In the genomic region with DNA sequence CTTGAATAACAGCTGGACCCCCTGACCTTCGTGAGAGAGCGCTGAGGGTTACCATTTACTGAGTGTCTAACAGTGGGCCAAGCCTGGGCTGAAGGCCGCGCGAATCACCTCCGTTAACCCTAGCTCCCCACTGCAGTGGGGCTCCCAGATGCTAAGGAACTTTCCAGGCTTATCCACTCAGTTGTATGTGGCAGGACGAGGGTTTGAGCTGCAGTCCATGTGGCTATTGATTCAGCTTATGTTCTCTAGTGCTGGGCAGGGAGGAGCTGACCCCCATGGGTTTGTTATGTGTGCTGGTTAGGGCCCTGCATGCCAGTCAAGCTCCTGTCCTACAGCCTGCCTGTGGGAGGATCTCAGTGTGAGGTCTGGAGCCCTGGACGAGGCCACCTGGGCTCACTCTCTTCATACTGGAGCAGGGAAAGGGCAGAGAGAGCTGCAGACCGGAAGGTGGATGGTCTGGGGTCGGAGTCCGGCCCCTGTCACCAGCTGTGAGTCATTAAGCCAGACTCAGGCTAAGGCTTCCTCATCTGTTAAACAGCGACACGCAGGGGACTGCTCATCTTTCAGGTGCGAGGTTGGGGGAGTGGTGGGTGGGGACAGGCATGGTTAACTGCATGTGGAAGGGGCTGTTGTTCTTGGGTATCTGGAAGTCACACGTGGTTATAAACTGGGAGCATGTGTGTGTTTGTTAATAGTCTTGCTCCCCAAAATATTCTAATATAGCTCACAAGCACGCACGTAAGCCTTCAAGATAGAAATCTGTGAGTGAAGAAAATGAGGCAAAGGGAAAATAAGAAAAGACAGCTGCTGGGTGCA, we compare ENCODE assay signal across 1 cellular context.
TF ChIP-seq lines count a peak whose summit lies in the region.

No MANE protein-coding gene starts in this region.

TF ChIP-seq in HepG2, 621 proteins besides CTCF, POLR2A, EP300 and RAD21 (continued from another document and continues in another):
- peak; percentile 62 for TF ChIP-seq TEAD3 (CRISPR knock-in tag; optimal IDR thresholded peaks at IDR 0.05; ENCODE audit: borderline replicate concordance)
- TF ChIP-seq TCF7L2 (IDR thresholded peaks at IDR 0.05; ENCODE audit: low read depth, low read length) = no peak
- TF ChIP-seq, protein P1, sequence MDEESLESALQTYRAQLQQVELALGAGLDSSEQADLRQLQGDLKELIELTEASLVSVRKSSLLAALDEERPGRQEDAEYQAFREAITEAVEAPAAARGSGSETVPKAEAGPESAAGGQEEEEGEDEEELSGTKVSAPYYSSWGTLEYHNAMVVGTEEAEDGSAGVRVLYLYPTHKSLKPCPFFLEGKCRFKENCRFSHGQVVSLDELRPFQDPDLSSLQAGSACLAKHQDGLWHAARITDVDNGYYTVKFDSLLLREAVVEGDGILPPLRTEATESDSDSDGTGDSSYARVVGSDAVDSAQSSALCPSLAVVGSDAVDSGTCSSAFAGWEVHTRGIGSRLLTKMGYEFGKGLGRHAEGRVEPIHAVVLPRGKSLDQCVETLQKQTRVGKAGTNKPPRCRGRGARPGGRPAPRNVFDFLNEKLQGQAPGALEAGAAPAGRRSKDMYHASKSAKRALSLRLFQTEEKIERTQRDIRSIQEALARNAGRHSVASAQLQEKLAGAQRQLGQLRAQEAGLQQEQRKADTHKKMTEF (CRISPR knock-in tag; IDR thresholded peaks at IDR 0.05) = peak; percentile 61
- TF ChIP-seq, protein P2, sequence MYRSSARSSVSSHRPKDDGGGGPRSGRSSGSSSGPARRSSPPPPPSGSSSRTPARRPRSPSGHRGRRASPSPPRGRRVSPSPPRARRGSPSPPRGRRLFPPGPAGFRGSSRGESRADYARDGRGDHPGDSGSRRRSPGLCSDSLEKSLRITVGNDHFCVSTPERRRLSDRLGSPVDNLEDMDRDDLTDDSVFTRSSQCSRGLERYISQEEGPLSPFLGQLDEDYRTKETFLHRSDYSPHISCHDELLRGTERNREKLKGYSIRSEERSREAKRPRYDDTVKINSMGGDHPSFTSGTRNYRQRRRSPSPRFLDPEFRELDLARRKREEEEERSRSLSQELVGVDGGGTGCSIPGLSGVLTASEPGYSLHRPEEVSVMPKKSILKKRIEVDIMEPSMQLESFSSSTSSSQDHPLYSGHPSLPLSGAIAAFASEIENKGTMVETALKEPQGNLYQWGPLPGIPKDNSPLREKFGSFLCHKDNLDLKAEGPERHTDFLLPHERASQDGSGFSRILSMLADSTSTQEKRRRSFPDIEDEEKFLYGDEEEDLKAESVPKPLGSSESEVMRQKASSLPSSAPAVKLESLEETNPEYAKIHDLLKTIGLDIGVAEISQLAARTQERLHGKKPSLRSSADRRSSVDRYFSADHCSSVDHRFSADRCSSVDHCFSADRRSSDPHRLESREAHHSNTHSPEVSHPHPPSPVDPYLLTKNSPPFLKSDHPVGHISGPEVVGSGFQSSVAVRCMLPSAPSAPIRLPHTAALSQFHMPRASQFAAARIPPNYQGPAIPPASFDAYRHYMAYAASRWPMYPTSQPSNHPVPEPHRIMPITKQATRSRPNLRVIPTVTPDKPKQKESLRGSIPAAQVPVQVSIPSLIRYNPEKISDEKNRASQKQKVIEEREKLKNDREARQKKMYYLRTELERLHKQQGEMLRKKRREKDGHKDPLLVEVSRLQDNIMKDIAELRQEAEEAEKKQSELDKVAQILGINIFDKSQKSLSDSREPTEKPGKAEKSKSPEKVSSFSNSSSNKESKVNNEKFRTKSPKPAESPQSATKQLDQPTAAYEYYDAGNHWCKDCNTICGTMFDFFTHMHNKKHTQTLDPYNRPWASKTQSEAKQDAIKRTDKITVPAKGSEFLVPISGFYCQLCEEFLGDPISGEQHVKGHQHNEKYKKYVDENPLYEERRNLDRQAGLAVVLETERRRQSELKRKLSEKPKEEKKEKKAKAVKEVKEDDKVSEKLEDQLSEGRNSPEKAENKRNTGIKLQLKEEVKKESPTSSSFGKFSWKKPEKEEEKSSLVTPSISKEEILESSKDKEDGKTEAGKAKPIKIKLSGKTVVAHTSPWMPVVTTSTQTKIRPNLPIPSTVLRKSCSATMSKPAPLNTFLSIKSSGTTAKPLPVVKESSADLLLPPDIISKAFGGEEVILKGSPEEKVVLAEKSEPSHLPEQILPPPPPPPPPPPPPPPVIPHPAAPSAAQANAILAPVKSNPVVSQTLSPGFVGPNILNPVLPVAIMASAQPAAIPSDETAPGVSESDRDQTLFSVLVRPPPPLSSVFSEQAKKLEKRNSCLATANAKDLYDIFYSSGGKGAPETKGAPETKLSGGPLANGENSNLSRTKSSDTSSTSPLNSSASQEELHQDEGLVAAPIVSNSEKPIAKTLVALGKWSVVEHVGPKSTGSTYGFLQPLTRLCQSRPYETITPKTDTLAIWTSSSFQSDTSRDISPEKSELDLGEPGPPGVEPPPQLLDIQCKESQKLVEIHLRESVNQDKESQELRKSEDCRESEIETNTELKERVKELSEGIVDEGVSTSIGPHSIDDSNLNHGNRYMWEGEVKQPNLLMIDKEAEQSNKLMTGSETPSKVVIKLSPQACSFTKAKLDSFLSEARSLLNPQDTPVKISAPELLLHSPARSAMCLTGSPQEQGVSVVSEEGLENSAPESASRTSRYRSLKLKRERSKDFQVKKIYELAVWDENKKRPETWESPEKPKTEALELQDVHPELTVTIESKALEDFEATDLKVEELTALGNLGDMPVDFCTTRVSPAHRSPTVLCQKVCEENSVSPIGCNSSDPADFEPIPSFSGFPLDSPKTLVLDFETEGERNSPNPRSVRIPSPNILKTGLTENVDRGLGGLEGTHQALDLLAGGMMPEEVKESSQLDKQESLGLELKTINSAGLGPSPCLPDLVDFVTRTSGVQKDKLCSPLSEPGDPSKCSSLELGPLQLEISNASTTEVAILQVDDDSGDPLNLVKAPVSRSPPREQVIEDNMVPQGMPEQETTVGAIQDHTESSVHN (CRISPR knock-in tag; IDR thresholded peaks at IDR 0.05) = no peak
- peak in 1 of 2 experiments; percentile 38; a peak in 2 of 4 replicates for TF ChIP-seq MAFK (conservative IDR thresholded peaks at IDR 0.05 in 1 of 2, IDR thresholded peaks at IDR 0.05 in 1 of 2; ENCODE audit: low read length in 2 of 2)
- 0 out of 2 replicates have a peak, but pooled peaks have one; percentile 16 for TF ChIP-seq ZNF768 (CRISPR knock-in tag; IDR thresholded peaks at IDR 0.05)
- TF ChIP-seq, protein P3, sequence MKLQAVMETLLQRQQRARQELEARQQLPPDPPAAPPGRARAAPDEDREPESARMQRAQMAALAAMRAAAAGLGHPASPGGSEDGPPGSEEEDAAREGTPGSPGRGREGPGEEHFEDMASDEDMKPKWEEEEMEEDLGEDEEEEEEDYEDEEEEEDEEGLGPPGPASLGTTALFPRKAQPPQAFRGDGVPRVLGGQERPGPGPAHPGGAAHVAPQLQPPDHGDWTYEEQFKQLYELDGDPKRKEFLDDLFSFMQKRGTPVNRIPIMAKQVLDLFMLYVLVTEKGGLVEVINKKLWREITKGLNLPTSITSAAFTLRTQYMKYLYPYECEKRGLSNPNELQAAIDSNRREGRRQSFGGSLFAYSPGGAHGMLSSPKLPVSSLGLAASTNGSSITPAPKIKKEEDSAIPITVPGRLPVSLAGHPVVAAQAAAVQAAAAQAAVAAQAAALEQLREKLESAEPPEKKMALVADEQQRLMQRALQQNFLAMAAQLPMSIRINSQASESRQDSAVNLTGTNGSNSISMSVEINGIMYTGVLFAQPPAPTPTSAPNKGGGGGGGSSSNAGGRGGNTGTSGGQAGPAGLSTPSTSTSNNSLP (IDR thresholded peaks at IDR 0.05; ENCODE audit: low read depth, low read length) = no peak
- no peak for TF ChIP-seq PTBP1 (IDR thresholded peaks at IDR 0.05; ENCODE audit: low read depth, low read length, poor library complexity, severe bottlenecking)
- TF ChIP-seq, protein P4, sequence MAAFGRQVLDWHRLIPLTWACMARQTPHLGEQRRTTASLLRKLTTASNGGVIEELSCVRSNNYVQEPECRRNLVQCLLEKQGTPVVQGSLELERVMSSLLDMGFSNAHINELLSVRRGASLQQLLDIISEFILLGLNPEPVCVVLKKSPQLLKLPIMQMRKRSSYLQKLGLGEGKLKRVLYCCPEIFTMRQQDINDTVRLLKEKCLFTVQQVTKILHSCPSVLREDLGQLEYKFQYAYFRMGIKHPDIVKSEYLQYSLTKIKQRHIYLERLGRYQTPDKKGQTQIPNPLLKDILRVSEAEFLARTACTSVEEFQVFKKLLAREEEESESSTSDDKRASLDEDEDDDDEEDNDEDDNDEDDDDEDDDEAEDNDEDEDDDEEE (CRISPR knock-in tag; IDR thresholded peaks at IDR 0.05) = no peak
- TF ChIP-seq, protein P5, sequence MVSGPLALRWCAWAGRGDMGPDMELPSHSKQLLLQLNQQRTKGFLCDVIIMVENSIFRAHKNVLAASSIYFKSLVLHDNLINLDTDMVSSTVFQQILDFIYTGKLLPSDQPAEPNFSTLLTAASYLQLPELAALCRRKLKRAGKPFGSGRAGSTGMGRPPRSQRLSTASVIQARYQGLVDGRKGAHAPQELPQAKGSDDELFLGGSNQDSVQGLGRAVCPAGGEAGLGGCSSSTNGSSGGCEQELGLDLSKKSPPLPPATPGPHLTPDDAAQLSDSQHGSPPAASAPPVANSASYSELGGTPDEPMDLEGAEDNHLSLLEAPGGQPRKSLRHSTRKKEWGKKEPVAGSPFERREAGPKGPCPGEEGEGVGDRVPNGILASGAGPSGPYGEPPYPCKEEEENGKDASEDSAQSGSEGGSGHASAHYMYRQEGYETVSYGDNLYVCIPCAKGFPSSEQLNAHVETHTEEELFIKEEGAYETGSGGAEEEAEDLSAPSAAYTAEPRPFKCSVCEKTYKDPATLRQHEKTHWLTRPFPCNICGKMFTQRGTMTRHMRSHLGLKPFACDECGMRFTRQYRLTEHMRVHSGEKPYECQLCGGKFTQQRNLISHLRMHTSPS (CRISPR knock-in tag; IDR thresholded peaks at IDR 0.05; ENCODE audit: low read depth) = peak; percentile 83; the same call in 1 of the 2 replicates
- 0 out of 2 replicates have a peak, but pooled peaks have one; percentile 50 for TF ChIP-seq ZNF83 (CRISPR knock-in tag; IDR thresholded peaks at IDR 0.05; ENCODE audit: borderline replicate concordance)
- peak; percentile 65; the same call in 1 of the 2 replicates for TF ChIP-seq HOXA3 (CRISPR knock-in tag; IDR thresholded peaks at IDR 0.05)
- TF ChIP-seq HOXA5 (CRISPR knock-in tag; IDR thresholded peaks at IDR 0.05) = peak; percentile 51; the same call in 1 of the 2 replicates
- TF ChIP-seq, protein P6, sequence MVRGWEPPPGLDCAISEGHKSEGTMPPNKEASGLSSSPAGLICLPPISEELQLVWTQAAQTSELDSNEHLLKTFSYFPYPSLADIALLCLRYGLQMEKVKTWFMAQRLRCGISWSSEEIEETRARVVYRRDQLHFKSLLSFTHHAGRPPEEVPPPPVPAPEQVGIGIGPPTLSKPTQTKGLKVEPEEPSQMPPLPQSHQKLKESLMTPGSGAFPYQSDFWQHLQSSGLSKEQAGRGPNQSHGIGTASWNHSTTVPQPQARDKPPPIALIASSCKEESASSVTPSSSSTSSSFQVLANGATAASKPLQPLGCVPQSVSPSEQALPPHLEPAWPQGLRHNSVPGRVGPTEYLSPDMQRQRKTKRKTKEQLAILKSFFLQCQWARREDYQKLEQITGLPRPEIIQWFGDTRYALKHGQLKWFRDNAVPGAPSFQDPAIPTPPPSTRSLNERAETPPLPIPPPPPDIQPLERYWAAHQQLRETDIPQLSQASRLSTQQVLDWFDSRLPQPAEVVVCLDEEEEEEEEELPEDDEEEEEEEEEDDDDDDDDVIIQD (CRISPR knock-in tag; IDR thresholded peaks at IDR 0.05; ENCODE audit: low read depth) = peak; percentile 43; the same call in 1 of the 2 replicates
- TF ChIP-seq, protein P7, sequence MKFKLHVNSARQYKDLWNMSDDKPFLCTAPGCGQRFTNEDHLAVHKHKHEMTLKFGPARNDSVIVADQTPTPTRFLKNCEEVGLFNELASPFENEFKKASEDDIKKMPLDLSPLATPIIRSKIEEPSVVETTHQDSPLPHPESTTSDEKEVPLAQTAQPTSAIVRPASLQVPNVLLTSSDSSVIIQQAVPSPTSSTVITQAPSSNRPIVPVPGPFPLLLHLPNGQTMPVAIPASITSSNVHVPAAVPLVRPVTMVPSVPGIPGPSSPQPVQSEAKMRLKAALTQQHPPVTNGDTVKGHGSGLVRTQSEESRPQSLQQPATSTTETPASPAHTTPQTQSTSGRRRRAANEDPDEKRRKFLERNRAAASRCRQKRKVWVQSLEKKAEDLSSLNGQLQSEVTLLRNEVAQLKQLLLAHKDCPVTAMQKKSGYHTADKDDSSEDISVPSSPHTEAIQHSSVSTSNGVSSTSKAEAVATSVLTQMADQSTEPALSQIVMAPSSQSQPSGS (CRISPR knock-in tag; IDR thresholded peaks at IDR 0.05) = peak; percentile 50; the same call in 1 of the 2 replicates
- no peak for TF ChIP-seq HMG20B (CRISPR knock-in tag; conservative IDR thresholded peaks at IDR 0.05)
- TF ChIP-seq ZNF460 (CRISPR knock-in tag; IDR thresholded peaks at IDR 0.05; ENCODE audit: borderline replicate concordance) = no peak; the same call in 1 of the 2 replicates
- peak; percentile 80 for TF ChIP-seq ZNF124 (CRISPR knock-in tag; IDR thresholded peaks at IDR 0.05)
- no peak for TF ChIP-seq GZF1 (CRISPR knock-in tag; IDR thresholded peaks at IDR 0.05)
- peak; percentile 77; the same call in 1 of the 2 replicates for TF ChIP-seq TARDBP (CRISPR knock-in tag; IDR thresholded peaks at IDR 0.05)
- TF ChIP-seq, protein P8, sequence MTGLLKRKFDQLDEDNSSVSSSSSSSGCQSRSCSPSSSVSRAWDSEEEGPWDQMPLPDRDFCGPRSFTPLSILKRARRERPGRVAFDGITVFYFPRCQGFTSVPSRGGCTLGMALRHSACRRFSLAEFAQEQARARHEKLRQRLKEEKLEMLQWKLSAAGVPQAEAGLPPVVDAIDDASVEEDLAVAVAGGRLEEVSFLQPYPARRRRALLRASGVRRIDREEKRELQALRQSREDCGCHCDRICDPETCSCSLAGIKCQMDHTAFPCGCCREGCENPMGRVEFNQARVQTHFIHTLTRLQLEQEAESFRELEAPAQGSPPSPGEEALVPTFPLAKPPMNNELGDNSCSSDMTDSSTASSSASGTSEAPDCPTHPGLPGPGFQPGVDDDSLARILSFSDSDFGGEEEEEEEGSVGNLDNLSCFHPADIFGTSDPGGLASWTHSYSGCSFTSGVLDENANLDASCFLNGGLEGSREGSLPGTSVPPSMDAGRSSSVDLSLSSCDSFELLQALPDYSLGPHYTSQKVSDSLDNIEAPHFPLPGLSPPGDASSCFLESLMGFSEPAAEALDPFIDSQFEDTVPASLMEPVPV (CRISPR knock-in tag; IDR thresholded peaks at IDR 0.05) = 0 out of 2 replicates have a peak, but pooled peaks have one; percentile 55
- TF ChIP-seq NFKB2 (CRISPR knock-in tag; IDR thresholded peaks at IDR 0.05; ENCODE audit: borderline replicate concordance) = peak; percentile 28; the same call in 1 of the 2 replicates
- peak; percentile 51; the same call in 1 of the 2 replicates for TF ChIP-seq POLR2G (IDR thresholded peaks at IDR 0.05; ENCODE audit: low read depth, low read length)
- no peak; the same call in 1 of the 2 replicates for TF ChIP-seq ZNF564 (CRISPR knock-in tag; IDR thresholded peaks at IDR 0.05)
- peak; percentile 50; the same call in 1 of the 2 replicates for TF ChIP-seq HIVEP1 (CRISPR knock-in tag; IDR thresholded peaks at IDR 0.05)
- TF ChIP-seq SOX5 (CRISPR knock-in tag; IDR thresholded peaks at IDR 0.05; ENCODE audit: borderline replicate concordance) = peak; percentile 68; the same call in 1 of the 2 replicates
- no peak for TF ChIP-seq RELA (CRISPR knock-in tag; IDR thresholded peaks at IDR 0.05)
- no peak for TF ChIP-seq ZNF605 (CRISPR knock-in tag; IDR thresholded peaks at IDR 0.05)
- TF ChIP-seq BCL6 (CRISPR knock-in tag; IDR thresholded peaks at IDR 0.05) = no peak
- TF ChIP-seq, protein P9, sequence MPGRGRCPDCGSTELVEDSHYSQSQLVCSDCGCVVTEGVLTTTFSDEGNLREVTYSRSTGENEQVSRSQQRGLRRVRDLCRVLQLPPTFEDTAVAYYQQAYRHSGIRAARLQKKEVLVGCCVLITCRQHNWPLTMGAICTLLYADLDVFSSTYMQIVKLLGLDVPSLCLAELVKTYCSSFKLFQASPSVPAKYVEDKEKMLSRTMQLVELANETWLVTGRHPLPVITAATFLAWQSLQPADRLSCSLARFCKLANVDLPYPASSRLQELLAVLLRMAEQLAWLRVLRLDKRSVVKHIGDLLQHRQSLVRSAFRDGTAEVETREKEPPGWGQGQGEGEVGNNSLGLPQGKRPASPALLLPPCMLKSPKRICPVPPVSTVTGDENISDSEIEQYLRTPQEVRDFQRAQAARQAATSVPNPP (CRISPR knock-in tag; IDR thresholded peaks at IDR 0.05) = no peak
- peak; percentile 79 for TF ChIP-seq PHF21A (CRISPR knock-in tag; IDR thresholded peaks at IDR 0.05)
- peak; percentile 82 for TF ChIP-seq GABPB1 (CRISPR knock-in tag; IDR thresholded peaks at IDR 0.05)
